Comparison of ENCODE assay signal across 8 cellular contexts in genomic region chr17:17682737-17683675, GRCh38. TPM values are rescaled to one million over a fixed set of nuclear protein-coding genes. Genes with fewer than 3 reads are reported as not detected.
DNase-seq lines count a peak whose midpoint lies in the region; ATAC-seq and TF ChIP-seq lines count a peak whose summit lies in the region.

No MANE protein-coding gene starts in this region.

- H3K79me2 ChIP-seq in OCI-LY7 (ENCODE audit: insufficient read depth, low read depth, low read length) = peaks cover 53% of the 10 kb centered on the region
- peaks cover 56% of the 10 kb centered on the region for H3K79me2 ChIP-seq in fibroblast of lung (ENCODE audit: control insufficient read depth, insufficient read depth, low read length)

- ATAC-seq in HG02852 (IDR thresholded peaks at IDR 0.05; ENCODE audit: unreplicated experiment) = peak; percentile 23
- ATAC-seq in activated T-cell treated with anti-CD3 and anti-CD28 coated beads, Interleukin-2, amount 50 U/mL, for 72 hours (replicated peaks in 1 of 2) = peak; percentile 57 to 60
- ATAC-seq in natural killer cell = peak; percentile 54 to 68 (median 59)

- H3K36me3 ChIP-seq in OCI-LY7 (ENCODE audit: insufficient read depth, low read length) (peaks cover 16% of the 10 kb centered on the region; the same call in 1 of the 2 replicates), fibroblast of lung (ENCODE audit: control insufficient read depth, insufficient read depth, low read length) (peaks cover 4% of the 10 kb centered on the region), subcutaneous abdominal adipose tissue (ENCODE audit: control insufficient read depth in 5 of 5, insufficient read depth in 5 of 5, low read length in 5 of 5) (no peaks in the 10 kb centered on the region)

- H3K9ac ChIP-seq in fibroblast of lung (ENCODE audit: insufficient read depth, low read length) (peak overlapping the region; percentile 97), subcutaneous abdominal adipose tissue (ENCODE audit: low read length in 5 of 5) (peak overlapping the region in 4 of 5 donors; percentile 70 to 86 (median 78))

- H3K4me2 ChIP-seq in OCI-LY7 (ENCODE audit: low read length) = peak overlapping the region; percentile 89
- peak overlapping the region; percentile 73 for H3K4me2 ChIP-seq in fibroblast of lung (ENCODE audit: extremely low read depth, insufficient read depth, low read length)

- peaks cover 2% of the 10 kb centered on the region for H3K27me3 ChIP-seq in fibroblast of lung (ENCODE audit: control insufficient read depth, insufficient read depth, low read length)
- H3K27me3 ChIP-seq in subcutaneous abdominal adipose tissue (ENCODE audit: control insufficient read depth in 5 of 5, insufficient read depth in 4 of 5, low read length in 5 of 5) = no peaks in the 10 kb centered on the region

- H3K27ac ChIP-seq in OCI-LY7 (ENCODE audit: low read depth, low read length, poor library complexity, severe bottlenecking) (peak overlapping the region; percentile 76), fibroblast of lung (ENCODE audit: insufficient read depth, low read length) (peak overlapping the region; percentile 92), subcutaneous abdominal adipose tissue (ENCODE audit: low read depth, low read length) (peak overlapping the region; percentile 80)

- H3K4me1 ChIP-seq in OCI-LY7 (ENCODE audit: insufficient read depth, low read length, poor library complexity, severe bottlenecking) (peaks cover 48% of the 10 kb centered on the region), fibroblast of lung (ENCODE audit: control insufficient read depth, extremely low read depth, insufficient read depth, low read length) (peaks cover 25% of the 10 kb centered on the region), subcutaneous abdominal adipose tissue (ENCODE audit: control insufficient read depth in 5 of 5, insufficient read depth in 5 of 5, low read length in 5 of 5) (peaks cover 6 to 43% (median 28%) of the 10 kb centered on the region in 5 donors)

- peak overlapping the region; percentile 86 for H3K27ac Mint-ChIP-seq in activated T-cell treated with anti-CD3 and anti-CD28 coated beads, Interleukin-2, amount 50 U/mL, for 72 hours
- peak overlapping the region; percentile 91 to 96 for H3K27ac Mint-ChIP-seq in natural killer cell

- H2AFZ ChIP-seq in OCI-LY7 (ENCODE audit: low read length) (peak overlapping the region; percentile 50), fibroblast of lung (ENCODE audit: low read length) (no peak overlapping the region)

- POLR2A ChIA-PET in OCI-LY7 (lab: Charles Lee) = interaction anchor here (0.6 to 3.2 kb wide), 6 partner anchors 9 to 1470 kb away, joined by 3 to 20 read pairs (median 3); no protein-coding TSS in a partner anchor

- no peaks in the 10 kb centered on the region for H3K9me2 ChIP-seq in OCI-LY7 (ENCODE audit: insufficient read depth, low read length)

- TF ChIP-seq CTCF in GM13976 (IDR thresholded peaks at IDR 0.05; ENCODE audit: borderline replicate concordance, control extremely low read depth, extremely low read depth, insufficient read depth, missing control alignments) (no peak), OCI-LY7 (conservative IDR thresholded peaks at IDR 0.05; ENCODE audit: low read length) (no peak), fibroblast of lung (conservative IDR thresholded peaks at IDR 0.05 in 1 of 2, IDR thresholded peaks at IDR 0.05 in 1 of 2; ENCODE audit: low read depth in 1 of 2, low read length in 2 of 2) (no peak), natural killer cell (IDR thresholded peaks at IDR 0.05) (no peak)

- H3K9me3 ChIP-seq in OCI-LY7 (ENCODE audit: low read length) = no peaks in the 10 kb centered on the region
- H3K9me3 ChIP-seq in fibroblast of lung (ENCODE audit: control insufficient read depth, insufficient read depth, low read depth, low read length) = no peaks in the 10 kb centered on the region
- no peaks in the 10 kb centered on the region for H3K9me3 ChIP-seq in subcutaneous abdominal adipose tissue (ENCODE audit: control insufficient read depth in 5 of 5, low read length in 5 of 5)

- peaks cover 33% of the 10 kb centered on the region for H3K4me1 Mint-ChIP-seq in activated T-cell treated with anti-CD3 and anti-CD28 coated beads, Interleukin-2, amount 50 U/mL, for 72 hours (ENCODE audit: low read depth)
- peaks cover 25 to 35% of the 10 kb centered on the region in 2 donors for H3K4me1 Mint-ChIP-seq in natural killer cell

- no TSS peak for BruUV-seq in OCI-LY7 (replicated peaks; lab: Mats Ljungman, UMichigan)

- CTCF ChIA-PET in OCI-LY7 (lab: Charles Lee; ENCODE audit: unreplicated experiment) = interaction anchor here (1.0 to 1.1 kb wide), 2 partner anchors 17 to 75 kb away, joined by 3 read pairs; no protein-coding TSS in a partner anchor

- H3K27me3 Mint-ChIP-seq in activated T-cell treated with anti-CD3 and anti-CD28 coated beads, Interleukin-2, amount 50 U/mL, for 72 hours (ENCODE audit: low read depth) = no peaks in the 10 kb centered on the region
- H3K27me3 Mint-ChIP-seq in natural killer cell (ENCODE audit: low read depth in 2 of 2) = peaks cover 0 to 3% of the 10 kb centered on the region in 2 donors

- peaks cover 1 to 2% of the 10 kb centered on the region in 2 donors for H3K36me3 Mint-ChIP-seq in activated T-cell treated with anti-CD3 and anti-CD28 coated beads, Interleukin-2, amount 50 U/mL, for 72 hours (ENCODE audit: insufficient read depth in 2 of 2)
- H3K36me3 Mint-ChIP-seq in natural killer cell = no peaks in the 10 kb centered on the region

- H4K20me1 ChIP-seq in OCI-LY7 (ENCODE audit: insufficient read depth, low read length) (no peaks in the 10 kb centered on the region; the same call in 1 of the 2 replicates), fibroblast of lung (ENCODE audit: control insufficient read depth, extremely low read depth, insufficient read depth, low read length) (no peaks in the 10 kb centered on the region)

- no peaks in the 10 kb centered on the region for H3K9me3 Mint-ChIP-seq in activated T-cell treated with anti-CD3 and anti-CD28 coated beads, Interleukin-2, amount 50 U/mL, for 72 hours
- no peaks in the 10 kb centered on the region for H3K9me3 Mint-ChIP-seq in natural killer cell

- H3K4me3 Mint-ChIP-seq in activated T-cell treated with anti-CD3 and anti-CD28 coated beads, Interleukin-2, amount 50 U/mL, for 72 hours = peak overlapping the region; percentile 89 to 91
- H3K4me3 Mint-ChIP-seq in natural killer cell = peak overlapping the region; percentile 95

- H3K4me3 ChIP-seq in OCI-LY7 (ENCODE audit: low read depth, low read length, poor library complexity, severe bottlenecking) = peak overlapping the region; percentile 92
- H3K4me3 ChIP-seq in fibroblast of lung (replicated peaks in 1 of 4; ENCODE audit: control extremely low read depth in 1 of 4, insufficient read depth in 1 of 4, low read depth in 3 of 4, low read length in 4 of 4) = peak overlapping the region; percentile 61 to 89 (median 69)
- H3K4me3 ChIP-seq in subcutaneous abdominal adipose tissue (ENCODE audit: low read depth in 1 of 5, low read length in 5 of 5) = peak overlapping the region; percentile 66 to 73 (median 70)

- DNase-seq in GM13976 (ENCODE audit: low spot score) = peak; percentile 70
- DNase-seq in OCI-LY7 (ENCODE audit: low spot score) = peak; percentile 65
- DNase-seq in activated T-cell treated with anti-CD3 and anti-CD28 coated beads, Interleukin-2, amount 50 U/mL, for 72 hours = peak; percentile 69 to 71
- peak; percentile 86 to 90 for DNase-seq in fibroblast of lung (ENCODE audit: low read depth in 2 of 2)
- DNase-seq in natural killer cell = peak; percentile 62
- DNase-seq in iPS-NIHi7 (ENCODE audit: extremely low spot score) = no peak

- intact Hi-C loops in OCI-LY7 (cut with micrococcal nuclease; ENCODE audit: unreplicated experiment) (loop anchor here (1.0 to 2.0 kb wide), 2 partner anchors 69 to 130 kb away; no protein-coding TSS in a partner anchor), natural killer cell (cut with micrococcal nuclease) (loop anchor here (2.0 to 5.0 kb wide), 3 partner anchors 70 to 354 kb away; partner anchors contain the start of genes ATPAF2, DRC3, GID4 and TOM1L2)

- in situ Hi-C loops in GM13976 (cut with MboI; ENCODE audit: low sequenced_read_pairs, unreplicated experiment) = loop anchor here (10.0 kb wide), 1 partner anchor 352 kb away; the partner anchor contains the start of genes ATPAF2 and GID4

RNA-seq across cellular contexts. Expression of gene RAI1, which starts 1.7 kb away (rescaled TPM):
- total RNA-seq in OCI-LY7 (2014; rRNA removed; shearing (Covaris generic)) = 17.1 and 20.1 TPM in 2 replicates
- total RNA-seq in OCI-LY7 (2022) (49.4 and 54.3 TPM in 2 replicates), fibroblast of lung (4.1 and 6.6 TPM in 2 replicates), natural killer cell (10 to 100 TPM; 39.8 to 55.0 (median 49.4) TPM)
- total RNA-seq in activated T-cell treated with anti-CD3 and anti-CD28 coated beads, Interleukin-2, amount 50 U/mL, for 72 hours = 10 to 100 TPM; 19.5 to 21.3 TPM
- 2.1 TPM in 2 replicates for polyA plus RNA-seq in fibroblast of lung
- polyA plus RNA-seq in fibroblast of lung (2012) = 10.3 and 10.4 TPM in 2 replicates
- polyA minus RNA-seq in fibroblast of lung (ENCODE audit: low replicate concordance) = 9.3 and 9.7 TPM in 2 replicates
